In the genomic region with DNA sequence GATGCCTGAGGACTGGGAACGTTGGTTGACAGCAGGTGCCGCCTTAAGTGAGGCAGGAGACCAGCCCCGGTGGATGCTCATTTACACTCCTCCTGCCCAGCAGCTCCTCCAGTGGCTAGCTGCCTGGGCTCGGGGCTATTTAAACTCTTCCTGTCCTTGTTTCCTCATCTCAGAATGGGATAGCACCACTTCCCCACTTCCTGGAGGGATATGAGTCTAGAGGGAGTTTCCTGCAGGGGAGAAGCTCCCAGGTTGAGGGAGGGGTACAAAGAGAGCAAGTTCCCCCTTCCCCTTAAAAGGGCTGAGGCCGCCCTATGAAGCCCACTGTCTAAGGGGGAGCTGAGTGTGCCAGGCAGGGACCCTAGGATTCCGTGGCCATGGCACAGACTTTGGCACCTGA, we compare ENCODE assay signal across 19 cellular contexts.
A peak's percentile ranks its signal among the peaks of the same experiment; 100 is the strongest.
DNase-seq lines count a peak whose midpoint lies in the region; ATAC-seq and TF ChIP-seq lines count a peak whose summit lies in the region.
"Had no signal": no experiment of that assay in that cellular context is flagged by ENCODE, and none has a peak within 500 bp of the region (broad histone marks: within the 10 kb centered on the region; RNA-seq: fewer than 3 reads in every experiment).

No MANE protein-coding gene starts in this region.

- H3K36me3 Mint-ChIP-seq in osteocyte (ENCODE audit: unreplicated experiment), result no peaks in the 10 kb centered on the region
- H3K36me3 Mint-ChIP-seq: CD8-positive, alpha-beta T cell had no signal

- H3K27ac Mint-ChIP-seq in osteocyte (ENCODE audit: unreplicated experiment), result no peak overlapping the region
- H3K27ac Mint-ChIP-seq: B cell; CD4-positive, alpha-beta T cell; CD8-positive, alpha-beta T cell had no signal

- H3K4me3 ChIP-seq in left ventricle myocardium inferior, result no peak overlapping the region
- H3K4me3 ChIP-seq: A549; BLaER1 treated with 17β-estradiol and CSF1 and Interleukin-3, amounts not matched to agents 10 nM and 100 nM had no signal

- DNase-seq in Right ventricle myocardium inferior (ENCODE audit: missing footprints), result peak; percentile 23
- DNase-seq in left ventricle myocardium inferior, result no peak
- DNase-seq in cerebellar cortex (ENCODE audit: low spot score), result peak; percentile 3
- DNase-seq in osteocyte (ENCODE audit: extremely low spot score, unreplicated experiment), result peak; percentile 65
- no peak for DNase-seq in caudate nucleus (lab: John Stamatoyannopoulos, UW)
- DNase-seq: AML-193; Caco-2; Calu3; CD4-positive, alpha-beta T cell; CD8-positive, alpha-beta T cell; DND-41; EL; GF-D8 had no signal

- intact Hi-C loops in Right ventricle myocardium inferior (cut with DNase I) (no loop called here), left ventricle myocardium inferior (cut with micrococcal nuclease) (no loop called here)

- no peaks in the 10 kb centered on the region for H3K4me1 Mint-ChIP-seq in osteocyte (ENCODE audit: unreplicated experiment)
- H3K4me1 Mint-ChIP-seq: B cell had no signal

- H3K4me1 ChIP-seq in left ventricle myocardium inferior, result no peaks in the 10 kb centered on the region
- H3K4me1 ChIP-seq: A549; BLaER1 treated with 17β-estradiol and CSF1 and Interleukin-3, amounts not matched to agents 10 nM and 100 nM; Caco-2 had no signal

- H3K4me3 Mint-ChIP-seq in osteocyte (ENCODE audit: unreplicated experiment), result no peak overlapping the region
- H3K4me3 Mint-ChIP-seq: B cell; CD4-positive, alpha-beta T cell; CD8-positive, alpha-beta T cell had no signal

- no peaks in the 10 kb centered on the region for H3K27me3 Mint-ChIP-seq in osteocyte (ENCODE audit: unreplicated experiment)

- H3K27me3 ChIP-seq in left ventricle myocardium inferior (ENCODE audit: low read depth), result peaks cover 32% of the 10 kb centered on the region
- H3K27me3 ChIP-seq: BLaER1 treated with 17β-estradiol and CSF1 and Interleukin-3, amounts not matched to agents 10 nM and 100 nM had no signal

- ATAC-seq in Right ventricle myocardium inferior, result no peak
- no peak for ATAC-seq in HG02981 (IDR thresholded peaks at IDR 0.05; ENCODE audit: unreplicated experiment)
- ATAC-seq: A549; CD8-positive, alpha-beta T cell had no signal

- TF ChIP-seq CTCF in left ventricle myocardium inferior (IDR thresholded peaks at IDR 0.05; ENCODE audit: borderline replicate concordance) (no peak), osteocyte (IDR thresholded peaks at IDR 0.05) (no peak)

- no peak overlapping the region for H3K27ac ChIP-seq in left ventricle myocardium inferior (replicated peaks)
- H3K27ac ChIP-seq in caudate nucleus (ENCODE audit: low read depth, low read length), result no peak overlapping the region
- H3K27ac ChIP-seq: 22Rv1; A549; BLaER1 treated with 17β-estradiol and CSF1 and Interleukin-3, amounts not matched to agents 10 nM and 100 nM; C4-2B had no signal

- H3K9me3 ChIP-seq in left ventricle myocardium inferior (replicated peaks), result peaks cover 5% of the 10 kb centered on the region
- H3K9me3 ChIP-seq: A549, Caco-2 had no signal

- peaks cover 16% of the 10 kb centered on the region for H3K9me3 Mint-ChIP-seq in osteocyte (ENCODE audit: unreplicated experiment)
- H3K9me3 Mint-ChIP-seq: CD8-positive, alpha-beta T cell had no signal

- H3K36me3 ChIP-seq in left ventricle myocardium inferior, result no peaks in the 10 kb centered on the region
- H3K36me3 ChIP-seq: BLaER1 treated with 17β-estradiol and CSF1 and Interleukin-3, amounts not matched to agents 10 nM and 100 nM had no signal

Comparison
In these comparisons a context has a peak if more than half of its experiments do, and no peak if none do; other contexts are left out.
1. DNase-seq: peak in Right ventricle myocardium inferior (single experiment), cerebellar cortex (single experiment) and osteocyte (single experiment); none in left ventricle myocardium inferior (single experiment) and caudate nucleus (0 of 61).